In the genomic region with DNA sequence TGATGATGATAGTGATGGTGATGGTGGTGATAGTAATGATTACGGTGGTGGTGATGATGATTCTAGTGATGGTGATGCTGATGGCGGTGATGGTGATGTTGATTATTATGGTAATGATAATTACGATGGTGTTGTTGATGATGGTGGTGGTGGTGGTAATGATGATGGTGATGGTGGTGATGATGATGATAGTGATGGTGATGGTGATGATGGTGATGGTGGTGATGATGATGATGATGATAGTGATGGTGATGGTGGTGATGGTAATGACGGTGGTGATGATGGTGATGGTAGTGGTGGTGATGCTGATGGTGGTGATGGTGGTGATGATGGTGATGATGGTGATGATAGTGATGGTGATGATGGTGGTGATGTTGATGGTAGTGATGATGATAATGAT, we compare ENCODE assay signal across 14 cellular contexts.
"Had no signal": no experiment of that assay in that cellular context is flagged by ENCODE, and none has a peak within 500 bp of the region (broad histone marks: within the 10 kb centered on the region; RNA-seq: fewer than 3 reads in every experiment).

No MANE protein-coding gene starts in this region.

- H3K4me3 ChIP-seq: mucosa of descending colon, sigmoid colon, skin epidermis, testis had no signal

- DNase-seq: effector memory CD8-positive, alpha-beta T cell; esophagus squamous epithelium; naive thymus-derived CD8-positive, alpha-beta T cell; posterior cingulate gyrus; sigmoid colon; stimulated activated CD4-positive, alpha-beta T cell treated with anti-CD3 and anti-CD28 coated beads, Interleukin-2, amount 100 ng/mL, for 24 hours; stimulated activated CD4-positive, alpha-beta T cell treated with anti-CD3 and anti-CD28 coated beads, Interleukin-4, amount 100 ng/mL, for 4 hours; stimulated activated naive B cell treated with anti-CD40 and anti-IgM and Interleukin-4, amounts not matched to agents 10 μg/mL and 1 μg/mL and 100 μg/mL, for 72 hours; stimulated activated naive CD8-positive, alpha-beta T cell treated with anti-CD3 and anti-CD28 coated beads, Interleukin-15, amount 100 ng/mL, for 72 hours; testis had no signal

- H3K4me1 Mint-ChIP-seq: naive thymus-derived CD8-positive, alpha-beta T cell; stimulated activated naive B cell treated with anti-CD40 and anti-IgM and Interleukin-4, amounts not matched to agents 10 μg/mL and 1 μg/mL and 100 μg/mL, for 72 hours; stimulated activated naive CD8-positive, alpha-beta T cell treated with anti-CD3 and anti-CD28 coated beads, Interleukin-15, amount 100 ng/mL, for 72 hours had no signal

- H3K27ac ChIP-seq: neutrophil, testis had no signal

- H3K27me3 ChIP-seq: esophagus squamous epithelium, neutrophil, sigmoid colon, testis, tibial nerve had no signal

- H3K9me3 ChIP-seq: esophagus squamous epithelium, mucosa of descending colon, neutrophil, sigmoid colon, testis, tibial nerve had no signal

- H3K4me3 Mint-ChIP-seq: effector memory CD8-positive, alpha-beta T cell; naive thymus-derived CD8-positive, alpha-beta T cell; stimulated activated naive B cell treated with anti-CD40 and anti-IgM and Interleukin-4, amounts not matched to agents 10 μg/mL and 1 μg/mL and 100 μg/mL, for 72 hours; stimulated activated naive CD8-positive, alpha-beta T cell treated with anti-CD3 and anti-CD28 coated beads, Interleukin-15, amount 100 ng/mL, for 72 hours had no signal

- H3K27me3 Mint-ChIP-seq: stimulated activated naive B cell treated with anti-CD40 and anti-IgM and Interleukin-4, amounts not matched to agents 10 μg/mL and 1 μg/mL and 100 μg/mL, for 72 hours; stimulated activated naive CD8-positive, alpha-beta T cell treated with anti-CD3 and anti-CD28 coated beads, Interleukin-15, amount 100 ng/mL, for 72 hours had no signal

- H3K36me3 ChIP-seq: esophagus squamous epithelium, neutrophil, sigmoid colon, tibial nerve had no signal

- ATAC-seq: naive thymus-derived CD8-positive, alpha-beta T cell; stimulated activated naive CD8-positive, alpha-beta T cell treated with anti-CD3 and anti-CD28 coated beads, Interleukin-15, amount 100 ng/mL, for 72 hours had no signal

- H3K36me3 Mint-ChIP-seq: naive thymus-derived CD8-positive, alpha-beta T cell; stimulated activated naive B cell treated with anti-CD40 and anti-IgM and Interleukin-4, amounts not matched to agents 10 μg/mL and 1 μg/mL and 100 μg/mL, for 72 hours had no signal

- H3K27ac Mint-ChIP-seq: effector memory CD8-positive, alpha-beta T cell; naive thymus-derived CD8-positive, alpha-beta T cell; stimulated activated naive B cell treated with anti-CD40 and anti-IgM and Interleukin-4, amounts not matched to agents 10 μg/mL and 1 μg/mL and 100 μg/mL, for 72 hours; stimulated activated naive CD8-positive, alpha-beta T cell treated with anti-CD3 and anti-CD28 coated beads, Interleukin-15, amount 100 ng/mL, for 72 hours had no signal

- H3K4me1 ChIP-seq: sigmoid colon, testis had no signal
